ENCODE assay signal across 1 cellular context in genomic region chr15:90576711-90577389, GRCh38.
TF ChIP-seq lines count a peak whose summit lies in the region.

No MANE protein-coding gene starts in this region.

TF ChIP-seq in K562, 482 proteins besides CTCF, POLR2A, EP300 and RAD21 (continued from another document and continues in another):
- TF ChIP-seq ESRRB (CRISPR knock-in tag; IDR thresholded peaks at IDR 0.05; ENCODE audit: borderline replicate concordance) (no peak), ZNF354B (CRISPR knock-in tag; IDR thresholded peaks at IDR 0.05) (no peak), ZNF224 (CRISPR knock-in tag; IDR thresholded peaks at IDR 0.05) (no peak), ILK (tag; IDR thresholded peaks at IDR 0.05; ENCODE audit: borderline replicate concordance, low read depth) (no peak), ETV6 (IDR thresholded peaks at IDR 0.05; ENCODE audit: borderline replicate concordance in 1 of 2, low read depth in 2 of 2, low read length in 1 of 2) (no peak), ETV6 (CRISPR knock-in tag; IDR thresholded peaks at IDR 0.05; ENCODE audit: borderline replicate concordance) (no peak), ZZZ3 (IDR thresholded peaks at IDR 0.05) (no peak), ZNF124 (CRISPR knock-in tag; IDR thresholded peaks at IDR 0.05) (no peak), THRAP3 (IDR thresholded peaks at IDR 0.05; ENCODE audit: borderline replicate concordance) (no peak), DPF2 (IDR thresholded peaks at IDR 0.05) (0 out of 2 replicates have a peak, but pooled peaks have one; percentile 20), IRF1 (CRISPR knock-in tag; IDR thresholded peaks at IDR 0.05; ENCODE audit: borderline replicate concordance) (no peak), HNRNPH1 (optimal IDR thresholded peaks at IDR 0.05; ENCODE audit: low read depth, low read length) (no peak), SMC3 (conservative IDR thresholded peaks at IDR 0.05; ENCODE audit: insufficient read depth, low read depth, low read length) (no peak), ZNF57 (CRISPR knock-in tag; IDR thresholded peaks at IDR 0.05) (no peak), SMARCA4 (IDR thresholded peaks at IDR 0.05) (no peak; the same call in 1 of the 2 replicates), CSDE1 (IDR thresholded peaks at IDR 0.05) (no peak), GATA2 (CRISPR knock-in tag; IDR thresholded peaks at IDR 0.05) (no peak), ZNF143 (CRISPR knock-in tag; IDR thresholded peaks at IDR 0.05) (no peak), FOXK2 (conservative IDR thresholded peaks at IDR 0.05 in 1 of 2, IDR thresholded peaks at IDR 0.05 in 1 of 2; ENCODE audit: low read depth in 2 of 2) (no peak), ZNF79 (CRISPR knock-in tag; IDR thresholded peaks at IDR 0.05; ENCODE audit: low read depth) (no peak), ELF2 (CRISPR knock-in tag; IDR thresholded peaks at IDR 0.05) (no peak), CBX5 (IDR thresholded peaks at IDR 0.05; ENCODE audit: borderline replicate concordance, low read depth) (no peak), FUS (optimal IDR thresholded peaks at IDR 0.05; ENCODE audit: low read depth, low read length) (no peak), E2F6 (IDR thresholded peaks at IDR 0.05; ENCODE audit: borderline replicate concordance in 1 of 2, extremely low read depth in 1 of 2, insufficient read depth in 1 of 2, insufficient read length in 1 of 2, low read depth in 1 of 2, low read length in 1 of 2, poor library complexity in 1 of 2, severe bottlenecking in 1 of 2) (no peak), SMAD1 (IDR thresholded peaks at IDR 0.05; ENCODE audit: low read depth, low read length, partially characterized antibody) (no peak), HDAC1 (IDR thresholded peaks at IDR 0.05) (0 out of 4 replicates have a peak, but pooled peaks of 1 of the 2 experiments have one; percentile 18), PRDM10 (IDR thresholded peaks at IDR 0.05; ENCODE audit: partially characterized antibody) (peak; percentile 18), FOXK1 (CRISPR knock-in tag; IDR thresholded peaks at IDR 0.05; ENCODE audit: borderline replicate concordance) (no peak), AFF1 (IDR thresholded peaks at IDR 0.05; ENCODE audit: low read depth in 1 of 2, partially characterized antibody in 2 of 2) (no peak), SLC30A9 (CRISPR knock-in tag; IDR thresholded peaks at IDR 0.05) (no peak), MYNN (IDR thresholded peaks at IDR 0.05) (no peak), MYNN (CRISPR knock-in tag; IDR thresholded peaks at IDR 0.05) (no peak), FOXP1 (CRISPR knock-in tag; IDR thresholded peaks at IDR 0.05) (no peak), MAFK (IDR thresholded peaks at IDR 0.05; ENCODE audit: low read length) (peak; percentile 46; the same call in 1 of the 2 replicates), CXXC5 (CRISPR knock-in tag; IDR thresholded peaks at IDR 0.05) (peak; percentile 12; the same call in 1 of the 2 replicates), ZNF436 (CRISPR knock-in tag; IDR thresholded peaks at IDR 0.05) (no peak), HMG20B (CRISPR knock-in tag; IDR thresholded peaks at IDR 0.05) (no peak), GTF2A2 (tag; IDR thresholded peaks at IDR 0.05) (no peak), ZNF384 (IDR thresholded peaks at IDR 0.05; ENCODE audit: low read depth, low read length) (no peak), NCOA6 (IDR thresholded peaks at IDR 0.05) (no peak), RBFOX2 (IDR thresholded peaks at IDR 0.05; ENCODE audit: low read depth, low read length) (no peak), ARID3B (CRISPR knock-in tag; IDR thresholded peaks at IDR 0.05; ENCODE audit: borderline replicate concordance) (no peak), TEAD1 (CRISPR knock-in tag; IDR thresholded peaks at IDR 0.05) (no peak), MCM5 (IDR thresholded peaks at IDR 0.05; ENCODE audit: low read depth) (no peak), SETDB1 (IDR thresholded peaks at IDR 0.05; ENCODE audit: low read length) (no peak), ESRRA (IDR thresholded peaks at IDR 0.05; ENCODE audit: borderline replicate concordance, low read depth) (no peak), CREB5 (CRISPR knock-in tag; IDR thresholded peaks at IDR 0.05) (no peak), NR4A1 (CRISPR knock-in tag; IDR thresholded peaks at IDR 0.05) (no peak), NR4A1 (tag; IDR thresholded peaks at IDR 0.05) (no peak), ZNF253 (CRISPR knock-in tag; conservative IDR thresholded peaks at IDR 0.05) (no peak), CREM (IDR thresholded peaks at IDR 0.05; ENCODE audit: low read depth) (no peak), KLF6 (CRISPR knock-in tag; IDR thresholded peaks at IDR 0.05; ENCODE audit: borderline replicate concordance) (no peak), DEAF1 (CRISPR knock-in tag; IDR thresholded peaks at IDR 0.05) (no peak), NONO (IDR thresholded peaks at IDR 0.05; ENCODE audit: low read depth in 2 of 2, low read length in 1 of 2) (no peak), MAFG (tag; conservative IDR thresholded peaks at IDR 0.05) (peak; percentile 51; the same call in 1 of the 2 replicates), CAMTA2 (CRISPR knock-in tag; conservative IDR thresholded peaks at IDR 0.05) (no peak), SUPT5H (IDR thresholded peaks at IDR 0.05) (no peak), ZNF518B (CRISPR knock-in tag; IDR thresholded peaks at IDR 0.05) (no peak)
